ENCODE assay signal across 4 cellular contexts in the genomic region with DNA sequence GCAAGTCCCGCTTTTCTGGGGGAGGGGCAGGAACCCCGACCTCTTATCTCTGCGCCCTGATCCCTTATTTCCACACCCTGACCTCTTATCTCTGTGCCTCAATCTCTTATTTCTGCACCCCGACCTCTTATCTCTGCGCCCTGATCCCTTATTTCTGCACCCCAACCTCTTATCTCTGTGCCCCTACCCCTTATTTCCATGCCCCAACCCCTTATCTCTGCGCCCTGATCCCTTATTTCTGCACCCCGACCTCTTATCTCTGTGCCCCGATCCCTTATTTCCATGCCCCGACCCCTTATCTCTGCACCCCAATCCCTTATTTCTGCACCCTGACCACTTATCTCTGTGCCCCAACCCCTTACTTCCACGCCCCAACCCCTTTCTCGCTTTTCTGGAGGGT.
DNase-seq lines count a peak whose midpoint lies in the region; ATAC-seq, FAIRE-seq and TF ChIP-seq lines count a peak whose summit lies in the region.
"Not testable (repeated sequence)": the region's sequence is repeated elsewhere in the genome, so short reads cannot be mapped to it uniquely, and the experiment has no call there.

No MANE protein-coding gene starts in this region.

- ATAC-seq in T-helper 17 cell, K562: not testable (repeated sequence)

- H3K27me3 Mint-ChIP-seq in T-helper 17 cell: peaks cover 17% of the 10 kb centered on the region
- H3K27me3 Mint-ChIP-seq in activated CD4-positive, alpha-beta T cell treated with anti-CD3 and anti-CD28 coated beads, Interleukin-2, amount 10 ng/mL, durations not matched to agents 24 days and 14 days: not testable (repeated sequence)

- H3K4me1 Mint-ChIP-seq in T-helper 17 cell; activated CD4-positive, alpha-beta T cell treated with anti-CD3 and anti-CD28 coated beads, Interleukin-2, amount 10 ng/mL, durations not matched to agents 24 days and 14 days: not testable (repeated sequence)

- in situ Hi-C loops in K562 (cut with MboI): loop anchor here (5.0 kb wide), 1 partner anchor 636 kb away; no protein-coding TSS in a partner anchor

- not testable (repeated sequence) for H3K27me3 ChIP-seq in K562 (ENCODE audit: control insufficient read depth in 2 of 2, insufficient read depth in 2 of 2, low read length in 2 of 2)

- H3K27ac ChIP-seq in HEK293 (ENCODE audit: extremely low read depth, low read depth, low read length); K562 (ENCODE audit: extremely low read depth, low read depth, low read length): not testable (repeated sequence)

- CTCF ChIA-PET in HEK293 (lab: Yijun Ruan, JAX); K562 (lab: Yijun Ruan, JAX; ENCODE audit: low intra/inter-chr PET ratio): not testable (repeated sequence)

- H4K20me1 ChIP-seq in K562 (replicated peaks; ENCODE audit: control insufficient read depth, insufficient read depth, low read length): not testable (repeated sequence)

- H3K9me3 Mint-ChIP-seq in activated CD4-positive, alpha-beta T cell treated with anti-CD3 and anti-CD28 coated beads, Interleukin-2, amount 10 ng/mL, durations not matched to agents 24 days and 14 days: not testable (repeated sequence)

- not testable (repeated sequence) for H3K36me3 ChIP-seq in HEK293 (ENCODE audit: control insufficient read depth in 2 of 2, insufficient read depth in 1 of 2, low read length in 2 of 2); K562 (ENCODE audit: control insufficient read depth, insufficient read depth, low read length)

- POLR2A ChIA-PET in HEK293 (lab: Yijun Ruan, JAX); K562 (lab: Yijun Ruan, JAX): not testable (repeated sequence)

- H3K4me2 ChIP-seq in K562 (ENCODE audit: insufficient read depth, low read length): not testable (repeated sequence)

- not testable (repeated sequence) for H3K36me3 Mint-ChIP-seq in T-helper 17 cell (ENCODE audit: low read depth); activated CD4-positive, alpha-beta T cell treated with anti-CD3 and anti-CD28 coated beads, Interleukin-2, amount 10 ng/mL, durations not matched to agents 24 days and 14 days (ENCODE audit: low read depth)

- WGBS in K562 (ENCODE audit: insufficient coverage, low coverage, missing lambda C conversion rate): 0% methylated on average over 9 of the region's 11 CpGs

- not testable (repeated sequence) for H3K4me3 ChIP-seq in HEK293 (ENCODE audit: low read depth, low read length); K562

- not testable (repeated sequence) for FAIRE-seq in K562 (lab: Jason Lieb, UNC)

- not testable (repeated sequence) for H2AFZ ChIP-seq in K562 (ENCODE audit: low read depth, low read length)

- TF ChIP-seq POLR2A in K562 (conservative IDR thresholded peaks at IDR 0.05): not testable (repeated sequence)

- not testable (repeated sequence) for TF ChIP-seq RAD21 in K562 (CRISPR knock-in tag; conservative IDR thresholded peaks at IDR 0.05 in 1 of 2, IDR thresholded peaks at IDR 0.05 in 1 of 2)

- peak overlapping the region; percentile 86 for H3K27ac Mint-ChIP-seq in T-helper 17 cell
- H3K27ac Mint-ChIP-seq in activated CD4-positive, alpha-beta T cell treated with anti-CD3 and anti-CD28 coated beads, Interleukin-2, amount 10 ng/mL, durations not matched to agents 24 days and 14 days: not testable (repeated sequence)

- not testable (repeated sequence) for TF ChIP-seq EP300 in K562 (IDR thresholded peaks at IDR 0.05; ENCODE audit: low read length)

- H3K9me1 ChIP-seq in K562 (ENCODE audit: control insufficient read depth, insufficient read depth, low read length): not testable (repeated sequence)

- H3K4me3 Mint-ChIP-seq in T-helper 17 cell; activated CD4-positive, alpha-beta T cell treated with anti-CD3 and anti-CD28 coated beads, Interleukin-2, amount 10 ng/mL, durations not matched to agents 24 days and 14 days: not testable (repeated sequence)

- H3K9ac ChIP-seq in K562 (ENCODE audit: insufficient read depth in 1 of 2, low read depth in 2 of 2, low read length in 2 of 2): not testable (repeated sequence)

- H3K9me3 ChIP-seq in HEK293 (ENCODE audit: control insufficient read depth, insufficient read depth, low read depth, low read length); T-helper 17 cell (ENCODE audit: control insufficient read depth, low read length, poor library complexity, severe bottlenecking); K562 (replicated peaks; ENCODE audit: control insufficient read depth, insufficient read depth, low read depth, low read length): not testable (repeated sequence)

- H3K79me2 ChIP-seq in K562 (ENCODE audit: control insufficient read depth, insufficient read depth, low read length): not testable (repeated sequence)

- intact Hi-C loops in activated CD4-positive, alpha-beta T cell treated with anti-CD3 and anti-CD28 coated beads, Interleukin-2, amount 10 ng/mL, durations not matched to agents 24 days and 14 days (cut with micrococcal nuclease); K562 (cut with micrococcal nuclease): not testable (repeated sequence)

- not testable (repeated sequence) for BruUV-seq in K562 (replicated peaks; lab: Mats Ljungman, UMichigan)

- H3K4me1 ChIP-seq in HEK293 (ENCODE audit: control insufficient read depth, insufficient read depth, low read length); K562 (replicated peaks in 1 of 2; ENCODE audit: control insufficient read depth in 2 of 2, insufficient read depth in 2 of 2, low read length in 2 of 2): not testable (repeated sequence)

- DNase-seq in T-helper 17 cell; K562 (ENCODE audit: extremely low read depth in 1 of 4, low spot score in 3 of 4): not testable (repeated sequence)
- peak; percentile 17 for DNase-seq in activated CD4-positive, alpha-beta T cell treated with anti-CD3 and anti-CD28 coated beads, Interleukin-2, amount 10 ng/mL, durations not matched to agents 24 days and 14 days

- not testable (repeated sequence) for TF ChIP-seq CTCF in HEK293 (tag by site-specific recombination; IDR thresholded peaks at IDR 0.05); K562 (IDR thresholded peaks at IDR 0.05 in 2 of 3, conservative IDR thresholded peaks at IDR 0.05 in 1 of 3; ENCODE audit: insufficient read depth in 2 of 3, low read depth in 1 of 3, low read length in 3 of 3)

TF ChIP-seq in HEK293, 187 proteins besides CTCF, POLR2A, EP300 and RAD21:
- peak; percentile 48; the same call in 1 of the 2 replicates for TF ChIP-seq ZBTB48 (tag by site-specific recombination; IDR thresholded peaks at IDR 0.05)
TF ChIP-seq in HEK293: peak in this region for 1; not testable (repeated sequence) for 186.

TF ChIP-seq in K562, 482 proteins besides CTCF, POLR2A, EP300 and RAD21:
- TF ChIP-seq TAL1 (IDR thresholded peaks at IDR 0.05): peak; percentile 53
- TF ChIP-seq CBFA2T3 (IDR thresholded peaks at IDR 0.05): peak; percentile 56
- peak; percentile 54 for TF ChIP-seq CBFA2T2 (conservative IDR thresholded peaks at IDR 0.05)
- 0 out of 4 replicates have a peak, but pooled peaks of 1 of the 2 experiments have one; percentile 27 for TF ChIP-seq TRIM24 (IDR thresholded peaks at IDR 0.05)
